18 cellular contexts compared by ENCODE assay signal in the genomic region with DNA sequence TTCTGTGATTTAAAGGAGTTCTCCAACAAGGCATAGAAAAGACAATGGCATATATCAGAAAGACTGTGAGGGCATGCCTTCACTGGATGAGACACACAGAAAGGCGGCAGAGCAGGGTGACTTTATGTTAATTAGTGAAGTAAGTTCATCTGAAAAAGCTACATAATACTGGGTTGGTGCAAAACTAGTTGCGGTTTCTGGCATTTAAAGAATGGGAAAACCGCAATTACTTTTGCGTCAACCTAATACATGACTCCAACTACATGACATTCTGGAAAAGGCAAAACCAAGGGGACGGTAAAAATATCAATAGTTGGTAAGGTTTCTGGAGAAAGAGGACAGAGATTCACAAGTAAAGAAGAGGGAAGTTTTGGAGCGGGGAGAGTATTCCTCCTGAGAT. TPM values are rescaled to one million over a fixed set of nuclear protein-coding genes. Genes with fewer than 3 reads are reported as not detected.
"Had no signal": no experiment of that assay in that cellular context is flagged by ENCODE, and none has a peak within 500 bp of the region (broad histone marks: within the 10 kb centered on the region; RNA-seq: fewer than 3 reads in every experiment).

No MANE protein-coding gene starts in this region.

- H3K27ac ChIP-seq: epithelial cell of prostate, psoas muscle had no signal

- ATAC-seq: effector memory CD8-positive, alpha-beta T cell; left cardiac atrium; naive thymus-derived CD8-positive, alpha-beta T cell; psoas muscle had no signal

- H3K9me3 ChIP-seq: psoas muscle had no signal

- DNase-seq: activated CD4-positive, alpha-beta T cell treated with anti-CD3 and anti-CD28 coated beads for 1 hour; activated CD4-positive, alpha-beta T cell treated with anti-CD3 and anti-CD28 coated beads, Interleukin-2, amount 50 U/mL, for 48 hours; activated gamma-delta T cell; activated T-cell treated with anti-CD3 and anti-CD28 coated beads, Interleukin-2, amount 50 U/mL, for 48 hours; anterior cingulate cortex; caudate nucleus; cortex of kidney; effector memory CD8-positive, alpha-beta T cell; left cardiac atrium; naive thymus-derived CD8-positive, alpha-beta T cell; psoas muscle; stimulated activated CD4-positive, alpha-beta T cell treated with anti-CD3 and anti-CD28 coated beads, Interleukin-2, amount 100 ng/mL, for 48 hours; stimulated activated naive CD4-positive, alpha-beta T cell treated with Interleukin-2 at 50 U/mL for 16 hours; T-helper 9 cell had no signal

- H3K4me1 ChIP-seq: psoas muscle had no signal

- H3K4me3 ChIP-seq: lung, psoas muscle had no signal

RNA-seq across cellular contexts. Expression of gene RFPL1, which starts 5.1 kb away (rescaled TPM):
- total RNA-seq: glomerular endothelial cell; left cardiac atrium; lung; mononuclear cell; naive thymus-derived CD8-positive, alpha-beta T cell; psoas muscle had no signal
- polyA plus RNA-seq: lung, psoas muscle had no signal
